ENCODE assay signal across 9 cellular contexts in the genomic region with DNA sequence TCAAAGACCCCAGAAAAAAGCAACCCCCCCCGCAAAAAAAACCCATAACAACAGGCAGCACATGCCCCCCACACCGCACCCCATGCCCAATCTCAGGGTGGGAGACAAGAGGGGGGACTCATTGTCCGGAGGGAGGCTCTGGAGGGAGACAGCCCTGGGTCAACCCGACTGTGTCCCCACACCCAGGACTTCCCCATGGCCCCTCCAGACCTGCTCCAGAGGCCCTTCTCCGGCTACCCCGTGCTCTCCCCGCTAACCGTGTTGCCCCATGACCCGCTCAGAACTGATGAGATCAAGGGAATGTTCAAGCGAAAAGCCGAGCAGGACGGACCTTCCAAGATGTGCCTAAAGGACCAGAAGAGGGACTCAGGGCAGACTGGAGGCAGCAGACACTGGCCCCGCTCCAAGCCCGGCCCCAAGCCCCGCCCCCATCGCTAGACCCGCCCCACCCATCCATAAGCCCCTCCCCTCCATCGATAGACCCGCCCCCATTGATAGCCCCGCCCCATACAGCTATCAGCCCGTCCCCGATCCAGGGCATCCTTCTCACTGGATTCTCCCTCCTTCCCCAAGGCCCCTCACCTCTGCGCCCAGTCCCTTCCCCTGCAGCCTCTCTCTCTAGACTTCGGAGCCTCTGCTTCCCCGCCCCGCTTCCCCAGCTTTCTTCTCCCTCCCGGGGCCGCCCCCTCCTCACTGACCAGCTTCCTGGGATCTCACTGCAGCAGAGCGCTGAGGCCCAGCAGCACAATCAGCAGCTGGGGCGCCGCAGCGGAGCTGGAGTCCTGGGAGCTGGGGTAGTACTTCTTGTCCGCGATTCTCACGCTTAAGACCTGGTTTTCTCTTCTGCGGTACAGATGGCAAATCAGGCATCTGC. TPM values are rescaled to one million over a fixed set of nuclear protein-coding genes. Genes with fewer than 3 reads are reported as not detected.
DNase-seq lines count a peak whose midpoint lies in the region; ATAC-seq, FAIRE-seq and TF ChIP-seq lines count a peak whose summit lies in the region.
"Had no signal": no experiment of that assay in that cellular context is flagged by ENCODE, and none has a peak within 500 bp of the region (broad histone marks: within the 10 kb centered on the region; RNA-seq: fewer than 3 reads in every experiment).

No MANE protein-coding gene starts in this region.

- no peaks in the 10 kb centered on the region for H3K9me3 Mint-ChIP-seq in natural killer cell treated with Interleukin-12 subunit alpha and Interleukin-12 subunit beta and Interleukin-15 and Interleukin-18, amount 100 ng/mL, for 72 hours

- H3K27me3 Mint-ChIP-seq in natural killer cell treated with Interleukin-12 subunit alpha and Interleukin-12 subunit beta and Interleukin-15 and Interleukin-18, amount 100 ng/mL, for 72 hours: no peaks in the 10 kb centered on the region

- H3K9me2 ChIP-seq in SK-N-SH: no peaks in the 10 kb centered on the region

- H4K20me1 ChIP-seq in SK-N-SH (ENCODE audit: insufficient read depth): no peaks in the 10 kb centered on the region

- no peak overlapping the region for H2AFZ ChIP-seq in SK-N-SH (ENCODE audit: low read depth)

- POLR2A ChIA-PET in SK-N-SH (lab: Yijun Ruan, JAX): interaction anchor here (1.2 kb wide), 1 partner anchor 12 kb away, joined by 4 read pairs; no protein-coding TSS in a partner anchor

- H3K27ac Mint-ChIP-seq in natural killer cell treated with Interleukin-12 subunit alpha and Interleukin-12 subunit beta and Interleukin-15 and Interleukin-18, amount 100 ng/mL, for 72 hours: peak overlapping the region; percentile 89 to 99

- TF ChIP-seq EP300 in SK-N-SH (IDR thresholded peaks at IDR 0.05; ENCODE audit: borderline replicate concordance in 1 of 2, low read depth in 1 of 2, low read length in 1 of 2): no peak

- no peaks in the 10 kb centered on the region for H3K27me3 ChIP-seq in SK-N-SH (ENCODE audit: insufficient read depth)

- no peak overlapping the region for H3K9ac ChIP-seq in SK-N-SH

- 33% methylated on average over 29 of the region's 36 CpGs for WGBS in SK-N-SH (ENCODE audit: low lambda C conversion rate)

- peak overlapping the region; percentile 96 for H3K4me3 Mint-ChIP-seq in natural killer cell treated with Interleukin-12 subunit alpha and Interleukin-12 subunit beta and Interleukin-15 and Interleukin-18, amount 100 ng/mL, for 72 hours

- no peak for FAIRE-seq in GM12891 (lab: Jason Lieb, UNC)

- DNase-seq in GM12865 (ENCODE audit: low read depth): peak; percentile 64
- peak; percentile 98 for DNase-seq in SK-N-SH
- DNase-seq in T47D (ENCODE audit: low read depth in 1 of 2, low spot score in 1 of 2): peak; percentile 46 to 66
- no peak for DNase-seq in natural killer cell treated with Interleukin-12 subunit alpha and Interleukin-12 subunit beta and Interleukin-15 and Interleukin-18, amount 100 ng/mL, for 72 hours (ENCODE audit: low spot score)
- no peak for DNase-seq in GM12891 (ENCODE audit: insufficient read length, low spot score)
- DNase-seq in NCI-H526 treated with DMSO at 0.1 percent for 48 hours (lab: John Stamatoyannopoulos, UW): no peak

- peak; percentile 31 to 36 for ATAC-seq in natural killer cell treated with Interleukin-12 subunit alpha and Interleukin-12 subunit beta and Interleukin-15 and Interleukin-18, amount 100 ng/mL, for 72 hours
- ATAC-seq in HG03280 (IDR thresholded peaks at IDR 0.05; ENCODE audit: unreplicated experiment) (no peak), GM19023 (IDR thresholded peaks at IDR 0.05; ENCODE audit: unreplicated experiment) (no peak)

- peaks cover 25 to 44% of the 10 kb centered on the region in 2 donors for H3K4me1 Mint-ChIP-seq in natural killer cell treated with Interleukin-12 subunit alpha and Interleukin-12 subunit beta and Interleukin-15 and Interleukin-18, amount 100 ng/mL, for 72 hours (ENCODE audit: low read depth in 2 of 2)

- no peak overlapping the region; a peak in 1 of 4 replicates for H3K27ac ChIP-seq in SK-N-SH (ENCODE audit: low read depth in 2 of 2, low read length in 1 of 2)
- H3K27ac ChIP-seq: epithelial cell of prostate had no signal

- peaks cover 0 to 23% of the 10 kb centered on the region in 2 experiments; a peak in 1 of 4 replicates for H3K4me1 ChIP-seq in SK-N-SH (ENCODE audit: control insufficient read depth in 1 of 2, insufficient read depth in 2 of 2, low read depth in 1 of 2, low read length in 1 of 2)

- H3K79me2 ChIP-seq in SK-N-SH (ENCODE audit: insufficient read depth): no peaks in the 10 kb centered on the region

- in situ Hi-C loops in T47D (cut with HindIII; ENCODE audit: low pct_unique_long_range_greater_than_20kb, low sequenced_read_pairs): no loop called here

- no peaks in the 10 kb centered on the region for H3K36me3 Mint-ChIP-seq in natural killer cell treated with Interleukin-12 subunit alpha and Interleukin-12 subunit beta and Interleukin-15 and Interleukin-18, amount 100 ng/mL, for 72 hours

- no peak for TF ChIP-seq POLR2A in GM12891 (IDR thresholded peaks at IDR 0.05; ENCODE audit: low read depth, low read length)

- H3K4me3 ChIP-seq in GM12865 (ENCODE audit: low read depth, low read length) (peak overlapping the region; percentile 85), SK-N-SH (ENCODE audit: low read depth in 2 of 2, low read length in 1 of 2) (peak overlapping the region in 1 of 2 experiments; percentile 28; a peak in 2 of 4 replicates)

- H3K4me2 ChIP-seq in SK-N-SH: no peak overlapping the region

- no peaks in the 10 kb centered on the region for H3K9me3 ChIP-seq in SK-N-SH

- no peaks in the 10 kb centered on the region for H3K36me3 ChIP-seq in SK-N-SH (replicated peaks in 1 of 2; ENCODE audit: control insufficient read depth in 1 of 2, insufficient read depth in 2 of 2, low read length in 1 of 2)

- CTCF ChIA-PET in SK-N-SH (lab: Yijun Ruan, JAX): interaction anchor here (0.6 to 1.7 kb wide), 5 partner anchors 12 to 58 kb away, joined by 3 to 8 read pairs (median 3); a partner anchor contains a TSS

- no peak for TF ChIP-seq RAD21 in SK-N-SH (IDR thresholded peaks at IDR 0.05; ENCODE audit: low read length)

- TF ChIP-seq CTCF in GM12865 (IDR thresholded peaks at IDR 0.05; ENCODE audit: insufficient read depth, low read depth, low read length, missing control alignments) (no peak), SK-N-SH (IDR thresholded peaks at IDR 0.05) (no peak)

- H3F3A ChIP-seq in SK-N-SH (replicated peaks; ENCODE audit: insufficient read depth): no peaks in the 10 kb centered on the region

TF ChIP-seq in SK-N-SH, 30 proteins besides CTCF, POLR2A, EP300 and RAD21 (continues in another document):
- TF ChIP-seq POLR2AphosphoS5 (IDR thresholded peaks at IDR 0.05; ENCODE audit: low read depth, low read length) (no peak), GABPA (IDR thresholded peaks at IDR 0.05; ENCODE audit: low read depth) (no peak)
- TF ChIP-seq, protein P1, sequence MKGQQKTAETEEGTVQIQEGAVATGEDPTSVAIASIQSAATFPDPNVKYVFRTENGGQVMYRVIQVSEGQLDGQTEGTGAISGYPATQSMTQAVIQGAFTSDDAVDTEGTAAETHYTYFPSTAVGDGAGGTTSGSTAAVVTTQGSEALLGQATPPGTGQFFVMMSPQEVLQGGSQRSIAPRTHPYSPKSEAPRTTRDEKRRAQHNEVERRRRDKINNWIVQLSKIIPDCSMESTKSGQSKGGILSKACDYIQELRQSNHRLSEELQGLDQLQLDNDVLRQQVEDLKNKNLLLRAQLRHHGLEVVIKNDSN (IDR thresholded peaks at IDR 0.05; ENCODE audit: borderline replicate concordance, low read depth): no peak

TF ChIP-seq in GM12891, 5 proteins besides CTCF, POLR2A, EP300 and RAD21:
- TF ChIP-seq SPI1 (IDR thresholded peaks at IDR 0.05; ENCODE audit: low read depth, low read length) (no peak), TAF1 (IDR thresholded peaks at IDR 0.05; ENCODE audit: low read depth, low read length) (no peak), POU2F2 (IDR thresholded peaks at IDR 0.05; ENCODE audit: low read depth, low read length) (no peak), POLR2AphosphoS5 (IDR thresholded peaks at IDR 0.05; ENCODE audit: low read depth, low read length) (no peak), PAX5 (IDR thresholded peaks at IDR 0.05; ENCODE audit: insufficient read depth, low read length, severe bottlenecking) (no peak)

RNA-seq across cellular contexts. Expression of a gene that starts 2.2 kb away (rescaled TPM):
- polyA plus RNA-seq in SK-N-SH (2012; rRNA removed): 5.7 and 5.9 TPM in 2 replicates
- polyA plus RNA-seq in SK-N-SH (2012; cell fraction: cytosol; rRNA removed): 4.8 and 6.0 TPM in 2 replicates
- 1.4 and 2.9 TPM in 2 replicates for polyA plus RNA-seq in SK-N-SH (2012; cell fraction: nucleus; rRNA removed)
- 100 to 1,000 TPM; 150 to 282 TPM for total RNA-seq in natural killer cell treated with Interleukin-12 subunit alpha and Interleukin-12 subunit beta and Interleukin-15 and Interleukin-18, amount 100 ng/mL, for 72 hours
- 356 TPM for polyA plus RNA-seq in GM12891 (2012; ENCODE audit: low read depth, missing spikeins)

RNA-seq across cellular contexts. Expression of a gene that starts 9.2 kb away (rescaled TPM):
- not detected in 2 replicates for polyA plus RNA-seq in SK-N-SH (2012; rRNA removed)
- polyA plus RNA-seq in SK-N-SH (2012; cell fraction: cytosol; rRNA removed): not detected in 2 replicates
- polyA plus RNA-seq in SK-N-SH (2012; cell fraction: nucleus; rRNA removed): 0.08 TPM in 1 of 2 replicates, not detected in the other
- total RNA-seq in natural killer cell treated with Interleukin-12 subunit alpha and Interleukin-12 subunit beta and Interleukin-15 and Interleukin-18, amount 100 ng/mL, for 72 hours: 1 to 10 TPM; 4.4 to 6.6 TPM
- 0.74 TPM for polyA plus RNA-seq in GM12891 (2012; ENCODE audit: low read depth, missing spikeins)

RNA-seq across cellular contexts. Expression of a gene that starts 16.6 kb away (rescaled TPM):
- polyA plus RNA-seq in SK-N-SH (2012; rRNA removed): 63.0 and 63.9 TPM in 2 replicates
- polyA plus RNA-seq in SK-N-SH (2012; cell fraction: cytosol; rRNA removed): 24.9 and 43.9 TPM in 2 replicates
- 80.2 and 102 TPM in 2 replicates for polyA plus RNA-seq in SK-N-SH (2012; cell fraction: nucleus; rRNA removed)
- total RNA-seq in natural killer cell treated with Interleukin-12 subunit alpha and Interleukin-12 subunit beta and Interleukin-15 and Interleukin-18, amount 100 ng/mL, for 72 hours: 10 to 100 TPM; 37.0 to 45.9 TPM
- polyA plus RNA-seq in GM12891 (2012; ENCODE audit: low read depth, missing spikeins): 23.3 TPM

RNA-seq across cellular contexts. Expression of a gene that starts 26.1 kb away (rescaled TPM):
- polyA plus RNA-seq in SK-N-SH (2012; rRNA removed): not detected in 2 replicates
- polyA plus RNA-seq in SK-N-SH (2012; cell fraction: cytosol; rRNA removed): not detected in 2 replicates
- not detected in 2 replicates for polyA plus RNA-seq in SK-N-SH (2012; cell fraction: nucleus; rRNA removed)
- total RNA-seq in natural killer cell treated with Interleukin-12 subunit alpha and Interleukin-12 subunit beta and Interleukin-15 and Interleukin-18, amount 100 ng/mL, for 72 hours: under 1 TPM in 1 of 2 donors, not detected in 1; 0.59 TPM
- 0.28 TPM for polyA plus RNA-seq in GM12891 (2012; ENCODE audit: low read depth, missing spikeins)

RNA-seq across cellular contexts. Expression of a gene that starts 45.2 kb away (rescaled TPM):
- polyA plus RNA-seq in SK-N-SH (2012; rRNA removed): 0.41 and 0.62 TPM in 2 replicates
- polyA plus RNA-seq in SK-N-SH (2012; cell fraction: cytosol; rRNA removed): 0.22 and 0.30 TPM in 2 replicates
- 0.56 and 0.60 TPM in 2 replicates for polyA plus RNA-seq in SK-N-SH (2012; cell fraction: nucleus; rRNA removed)
- not detected for total RNA-seq in natural killer cell treated with Interleukin-12 subunit alpha and Interleukin-12 subunit beta and Interleukin-15 and Interleukin-18, amount 100 ng/mL, for 72 hours
- 0.05 TPM for polyA plus RNA-seq in GM12891 (2012; ENCODE audit: low read depth, missing spikeins)

Comparison
In these comparisons a context has a peak if more than half of its experiments do, and no peak if none do; other contexts are left out.
1. DNase-seq: peak in GM12865 (single experiment), SK-N-SH (single experiment) and T47D (2 of 2); none in natural killer cell treated with Interleukin-12 subunit alpha and Interleukin-12 subunit beta and Interleukin-15 and Interleukin-18, amount 100 ng/mL, for 72 hours (single experiment), GM12891 (single experiment) and NCI-H526 treated with DMSO at 0.1 percent for 48 hours (single experiment).
2. ATAC-seq: peak in natural killer cell treated with Interleukin-12 subunit alpha and Interleukin-12 subunit beta and Interleukin-15 and Interleukin-18, amount 100 ng/mL, for 72 hours (2 of 2); none in HG03280 (single experiment) and GM19023 (single experiment).